ENCODE assay signal across 1 cellular context in genomic region chr17:63568563-63568962, GRCh38.
TF ChIP-seq lines count a peak whose summit lies in the region.

No MANE protein-coding gene starts in this region.

TF ChIP-seq in HepG2, 621 proteins besides CTCF, POLR2A, EP300 and RAD21:
- TF ChIP-seq RBM39 (IDR thresholded peaks at IDR 0.05; ENCODE audit: low read depth, low read length, poor library complexity, severe bottlenecking) (no peak), RBM22 (optimal IDR thresholded peaks at IDR 0.05; ENCODE audit: low read length) (peak; percentile 34), PRDM15 (CRISPR knock-in tag; IDR thresholded peaks at IDR 0.05) (no peak)
